Comparison of ENCODE assay signal across 1 cellular context in genomic region chrX:120549483-120550452, GRCh38.
A peak's percentile ranks its signal among the peaks of the same experiment; 100 is the strongest.
TF ChIP-seq lines count a peak whose summit lies in the region.

No MANE protein-coding gene starts in this region.

TF ChIP-seq in HepG2, 621 proteins besides CTCF, POLR2A, EP300 and RAD21 (continued from another document):
- TF ChIP-seq TFDP2 (CRISPR knock-in tag; IDR thresholded peaks at IDR 0.05) (no peak), FOXJ3 (CRISPR knock-in tag; IDR thresholded peaks at IDR 0.05; ENCODE audit: borderline replicate concordance) (no peak), GATAD2A (CRISPR knock-in tag; IDR thresholded peaks at IDR 0.05) (peak; percentile 62), AGO1 (IDR thresholded peaks at IDR 0.05; ENCODE audit: low read depth, low read length, poor library complexity, severe bottlenecking) (no peak), HOXA9 (CRISPR knock-in tag; IDR thresholded peaks at IDR 0.05; ENCODE audit: borderline replicate concordance) (no peak), CREB1 (IDR thresholded peaks at IDR 0.05) (0 out of 2 replicates have a peak, but pooled peaks have one; percentile 19), CREB1 (CRISPR knock-in tag; IDR thresholded peaks at IDR 0.05) (no peak; the same call in 1 of the 2 replicates), JUNB (CRISPR knock-in tag; IDR thresholded peaks at IDR 0.05; ENCODE audit: borderline replicate concordance) (peak; percentile 92; the same call in 1 of the 2 replicates), SAP130 (CRISPR knock-in tag; IDR thresholded peaks at IDR 0.05; ENCODE audit: low read depth) (0 out of 2 replicates have a peak, but pooled peaks have one; percentile 37), CBX2 (IDR thresholded peaks at IDR 0.05; ENCODE audit: low read depth, low read length) (no peak), CBX2 (CRISPR knock-in tag; IDR thresholded peaks at IDR 0.05; ENCODE audit: low read depth) (no peak), ZBTB43 (CRISPR knock-in tag; conservative IDR thresholded peaks at IDR 0.05) (no peak), HNRNPUL1 (IDR thresholded peaks at IDR 0.05; ENCODE audit: low read depth, low read length) (no peak), FOSL1 (CRISPR knock-in tag; IDR thresholded peaks at IDR 0.05; ENCODE audit: borderline replicate concordance) (peak; percentile 88), TEAD2 (CRISPR knock-in tag; IDR thresholded peaks at IDR 0.05) (no peak), TEAD3 (CRISPR knock-in tag; optimal IDR thresholded peaks at IDR 0.05; ENCODE audit: borderline replicate concordance) (peak; percentile 88), ATF3 (CRISPR knock-in tag; IDR thresholded peaks at IDR 0.05) (peak; percentile 39; the same call in 1 of the 2 replicates), FOXM1 (CRISPR knock-in tag; IDR thresholded peaks at IDR 0.05) (no peak), ZNF24 (IDR thresholded peaks at IDR 0.05) (no peak), MEIS1 (CRISPR knock-in tag; IDR thresholded peaks at IDR 0.05; ENCODE audit: borderline replicate concordance) (no peak), ZNF562 (CRISPR knock-in tag; IDR thresholded peaks at IDR 0.05; ENCODE audit: borderline replicate concordance) (no peak), FOXA3 (CRISPR knock-in tag; IDR thresholded peaks at IDR 0.05) (peak; percentile 81), KLF11 (CRISPR knock-in tag; IDR thresholded peaks at IDR 0.05) (no peak), SMAD9 (CRISPR knock-in tag; IDR thresholded peaks at IDR 0.05) (no peak), KMT2B (CRISPR knock-in tag; IDR thresholded peaks at IDR 0.05) (no peak), ATM (IDR thresholded peaks at IDR 0.05; ENCODE audit: borderline replicate concordance) (no peak), IKZF4 (CRISPR knock-in tag; IDR thresholded peaks at IDR 0.05; ENCODE audit: borderline replicate concordance, low read depth, not compliant biosample characterization) (no peak), JUND (CRISPR knock-in tag; IDR thresholded peaks at IDR 0.05) (0 out of 2 replicates have a peak, but pooled peaks have one; percentile 52), ELF4 (CRISPR knock-in tag; IDR thresholded peaks at IDR 0.05; ENCODE audit: borderline replicate concordance) (no peak), ZNF776 (CRISPR knock-in tag; IDR thresholded peaks at IDR 0.05) (no peak), SOX13 (IDR thresholded peaks at IDR 0.05) (no peak), SOX13 (CRISPR knock-in tag; conservative IDR thresholded peaks at IDR 0.05 in 1 of 2, IDR thresholded peaks at IDR 0.05 in 1 of 2) (peak in 1 of 2 experiments; percentile 17; a peak in 1 of 4 replicates)
TF ChIP-seq in HepG2: peak in this region for 14.
